ENCODE assay signal across 8 cellular contexts in genomic region chr10:102152545-102152890, GRCh38. TPM values are rescaled to one million over a fixed set of nuclear protein-coding genes. Genes with fewer than 3 reads are reported as not detected.
DNase-seq lines count a peak whose midpoint lies in the region; ATAC-seq lines count a peak whose summit lies in the region.

No MANE protein-coding gene starts in this region.

- DNase-seq in CD1c-positive myeloid dendritic cell (ENCODE audit: extremely low spot score) (peak; percentile 38), MG63 (peak; percentile 31), left colon (no peak), AML-193 (lab: John Stamatoyannopoulos, UW) (no peak), amniotic stem cell (lab: John Stamatoyannopoulos, UW) (no peak)
- DNase-seq in stimulated activated CD8-positive, alpha-beta memory T cell treated with anti-CD3 and anti-CD28 coated beads, Interleukin-12 subunit alpha, Interleukin-12 subunit beta, amount 100 ng/mL, for 1 hour (ENCODE audit: low read depth): peak; percentile 11

- intact Hi-C loops in left colon (cut with DNase I, micrococcal nuclease): no loop called here

- peak overlapping the region; percentile 74 for H3K27ac ChIP-seq in adipose tissue (ENCODE audit: low read depth, low read length)

- peak overlapping the region; percentile 98 for H3K4me3 ChIP-seq in MG63

- no peaks in the 10 kb centered on the region for H3K27me3 ChIP-seq in MG63

- WGBS in adipose tissue, 3 donors: 0 to 1% (median 0%) methylated on average over 19 of the region's 19 CpGs

- peaks cover 78% of the 10 kb centered on the region for H3K36me3 ChIP-seq in MG63

- ATAC-seq in GM21528 (IDR thresholded peaks at IDR 0.05; ENCODE audit: low FRiP score, unreplicated experiment) (peak; percentile 27), left colon (peak; percentile 40)

- H3K9me3 ChIP-seq in MG63: no peaks in the 10 kb centered on the region

RNA-seq across cellular contexts. Expression of gene NOLC1, which starts 0.3 kb away (rescaled TPM):
- total RNA-seq in MG63 (2014; rRNA removed; shearing (Covaris generic); ENCODE audit: low replicate concordance): 120 and 134 TPM in 2 replicates
- polyA plus RNA-seq in adipose tissue: 10 to 100 TPM; 17.0 to 69.9 (median 33.4) TPM
- total RNA-seq in left colon: 10 to 100 TPM; 30.2 to 41.5 TPM

RNA-seq across cellular contexts. Expression of gene PPRC1, which starts 19.7 kb away (rescaled TPM):
- total RNA-seq in MG63 (2014; rRNA removed; shearing (Covaris generic); ENCODE audit: low replicate concordance): 6.7 and 13.3 TPM in 2 replicates
- polyA plus RNA-seq in adipose tissue: 10 to 100 TPM in 2 of 3 donors, 1 to 10 TPM in 1; 8.9 to 44.4 (median 23.1) TPM
- 10 to 100 TPM; 14.4 to 22.1 TPM for total RNA-seq in left colon

RNA-seq across cellular contexts. Expression of gene LDB1, which starts 32.4 kb away (rescaled TPM):
- 11.8 and 15.6 TPM in 2 replicates for total RNA-seq in MG63 (2014; rRNA removed; shearing (Covaris generic); ENCODE audit: low replicate concordance)
- 10 to 100 TPM; 15.3 to 23.6 (median 19.8) TPM for polyA plus RNA-seq in adipose tissue
- 10 to 100 TPM; 29.5 to 34.6 TPM for total RNA-seq in left colon

Comparison
In these comparisons a context has a peak if more than half of its experiments do, and no peak if none do; other contexts are left out.
1. DNase-seq: peak in CD1c-positive myeloid dendritic cell (single experiment), MG63 (single experiment) and stimulated activated CD8-positive, alpha-beta memory T cell treated with anti-CD3 and anti-CD28 coated beads, Interleukin-12 subunit alpha, Interleukin-12 subunit beta, amount 100 ng/mL, for 1 hour (single experiment); none in left colon (0 of 2), AML-193 (0 of 2) and amniotic stem cell (single experiment).